Comparison of ENCODE assay signal across 20 cellular contexts in the genomic region with DNA sequence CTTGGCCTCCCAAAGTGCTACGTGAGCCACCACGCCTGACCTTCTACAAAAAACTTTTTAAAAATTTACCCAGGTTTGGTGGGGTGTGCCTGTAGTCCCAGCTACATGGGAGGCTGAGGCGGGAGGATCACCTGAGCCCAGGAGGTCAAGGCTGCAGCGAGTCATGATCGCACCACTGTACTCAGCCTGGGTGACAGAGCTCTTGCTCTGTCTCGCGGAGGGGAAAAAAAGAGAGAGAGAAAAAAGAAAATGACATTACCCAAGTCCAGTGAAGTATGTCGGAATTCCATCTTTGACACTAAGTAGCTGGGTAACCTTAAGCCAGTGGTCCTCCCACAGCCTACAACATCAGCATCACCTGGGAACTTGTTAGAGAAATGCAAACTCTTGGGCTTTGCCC. TPM values are rescaled to one million over a fixed set of nuclear protein-coding genes. Genes with fewer than 3 reads are reported as not detected.
DNase-seq lines count a peak whose midpoint lies in the region; ATAC-seq, FAIRE-seq and TF ChIP-seq lines count a peak whose summit lies in the region.
"Had no signal": no experiment of that assay in that cellular context is flagged by ENCODE, and none has a peak within 500 bp of the region (broad histone marks: within the 10 kb centered on the region; RNA-seq: fewer than 3 reads in every experiment).

No MANE protein-coding gene starts in this region.

- H3K4me1 ChIP-seq in HepG2 (ENCODE audit: insufficient read depth, low read length), result peaks cover 19% of the 10 kb centered on the region
- H3K4me1 ChIP-seq: A549, Caco-2 had no signal

- FAIRE-seq in HepG2 (lab: Jason Lieb, UNC), result no peak
- FAIRE-seq: A549, H1, HTR-8/SVneo had no signal

- peak overlapping the region; percentile 95 for H3K27ac Mint-ChIP-seq in T-helper 17 cell
- no peak overlapping the region for H3K27ac Mint-ChIP-seq in activated CD4-positive, alpha-beta T cell treated with anti-CD3 and anti-CD28 coated beads, Interleukin-2, amount 10 ng/mL, durations not matched to agents 24 days and 14 days
- H3K27ac Mint-ChIP-seq: H9 had no signal

- DNase-seq in Right ventricle myocardium superior (peak; percentile 6), Right ventricle myocardium inferior (ENCODE audit: missing footprints) (no peak), T-helper 17 cell (no peak), HepG2 (ENCODE audit: low spot score) (no peak), cerebellar nuclear complex (lab: John Stamatoyannopoulos, UW) (no peak), mesenteric fat pad (ENCODE audit: low spot score) (no peak)
- DNase-seq in activated CD8-positive, alpha-beta memory T cell treated with anti-CD3 and anti-CD28 coated beads, Interleukin-2, amount 50 U/mL, for 4 hours, result no peak
- DNase-seq in activated CD4-positive, alpha-beta T cell treated with anti-CD3 and anti-CD28 coated beads, Interleukin-2, amount 10 ng/mL, durations not matched to agents 24 days and 14 days, result no peak
- DNase-seq: AML-193, Caco-2, DMS153, DMS79, GF-D8, H9 had no signal

- no peak overlapping the region for H3K9ac ChIP-seq in HepG2 (ENCODE audit: insufficient read depth, low read depth, low read length)

- ATAC-seq in Right ventricle myocardium superior (ENCODE audit: poor library complexity), result no peak
- no peak for ATAC-seq in Right ventricle myocardium inferior
- no peak for ATAC-seq in T-helper 17 cell
- no peak for ATAC-seq in HepG2
- ATAC-seq: A549 had no signal

- TF ChIP-seq RAD21 in HepG2 (CRISPR knock-in tag; IDR thresholded peaks at IDR 0.05), result no peak

- in situ Hi-C loops in HepG2 (cut with HindIII; ENCODE audit: extremely low pct_ligation_motif_present, low pct_unique_long_range_greater_than_20kb), result loop anchor here (5.0 kb wide), 1 partner anchor 173 kb away; no protein-coding TSS in a partner anchor

- TF ChIP-seq CTCF in HepG2 (CRISPR knock-in tag; IDR thresholded peaks at IDR 0.05), result no peak

- WGBS in HepG2 (ENCODE audit: low lambda C conversion rate), result 96% methylated on average over 8 of the region's 8 CpGs

- H3K4me3 ChIP-seq in HepG2 (replicated peaks in 1 of 3; ENCODE audit: insufficient read depth in 1 of 3, low read depth in 2 of 3, low read length in 3 of 3), result no peak overlapping the region
- H3K4me3 ChIP-seq: A549 had no signal

- POLR2A ChIA-PET in HepG2 (lab: Yijun Ruan, JAX), result no interaction called here

- H3K9me3 Mint-ChIP-seq in activated CD4-positive, alpha-beta T cell treated with anti-CD3 and anti-CD28 coated beads, Interleukin-2, amount 10 ng/mL, durations not matched to agents 24 days and 14 days, result no peaks in the 10 kb centered on the region
- H3K9me3 Mint-ChIP-seq: H9, IgD-negative memory B cell had no signal

- no peaks in the 10 kb centered on the region for H3K9me3 ChIP-seq in T-helper 17 cell (ENCODE audit: control insufficient read depth, low read length, poor library complexity, severe bottlenecking)
- H3K9me3 ChIP-seq in HepG2 (ENCODE audit: low read length), result no peaks in the 10 kb centered on the region
- H3K9me3 ChIP-seq: A549, Caco-2 had no signal

- peaks cover 45 to 70% of the 10 kb centered on the region in 2 experiments for H3K36me3 ChIP-seq in HepG2 (replicated peaks in 1 of 2; ENCODE audit: control insufficient read depth in 1 of 2, insufficient read depth in 2 of 2, low read length in 2 of 2)

- no peak overlapping the region for H2AFZ ChIP-seq in HepG2 (ENCODE audit: low read length)

- no peaks in the 10 kb centered on the region for H3K79me2 ChIP-seq in HepG2 (ENCODE audit: insufficient read depth, low read length)

- no peak overlapping the region for H3K4me3 Mint-ChIP-seq in T-helper 17 cell
- no peak overlapping the region for H3K4me3 Mint-ChIP-seq in activated CD4-positive, alpha-beta T cell treated with anti-CD3 and anti-CD28 coated beads, Interleukin-2, amount 10 ng/mL, durations not matched to agents 24 days and 14 days
- H3K4me3 Mint-ChIP-seq: H9, IgD-negative memory B cell had no signal

- no peak for TF ChIP-seq POLR2A in HepG2 (IDR thresholded peaks at IDR 0.05; ENCODE audit: insufficient read depth in 1 of 2, low read depth in 2 of 2, low read length in 2 of 2)

- H3K4me2 ChIP-seq in HepG2 (ENCODE audit: low read depth, low read length), result no peak overlapping the region
- H3K4me2 ChIP-seq: A549 had no signal

- CTCF ChIA-PET in HepG2 (lab: Yijun Ruan, JAX; ENCODE audit: low intra/inter-chr PET ratio, low total read pairs), result interaction anchor here (1.6 kb wide), 1 partner anchor 229 kb away, joined by 21 read pairs; no protein-coding TSS in a partner anchor

- peaks cover 4% of the 10 kb centered on the region; the same call in 1 of the 2 replicates for H4K20me1 ChIP-seq in HepG2 (ENCODE audit: insufficient read depth, low read length)

- peaks cover 30% of the 10 kb centered on the region for H3K4me1 Mint-ChIP-seq in T-helper 17 cell
- peaks cover 21% of the 10 kb centered on the region for H3K4me1 Mint-ChIP-seq in activated CD4-positive, alpha-beta T cell treated with anti-CD3 and anti-CD28 coated beads, Interleukin-2, amount 10 ng/mL, durations not matched to agents 24 days and 14 days

- H3K27me3 Mint-ChIP-seq in T-helper 17 cell, result no peaks in the 10 kb centered on the region
- H3K27me3 Mint-ChIP-seq in activated CD4-positive, alpha-beta T cell treated with anti-CD3 and anti-CD28 coated beads, Interleukin-2, amount 10 ng/mL, durations not matched to agents 24 days and 14 days, result no peaks in the 10 kb centered on the region

- intact Hi-C loops in Right ventricle myocardium superior (cut with DNase I), result no loop called here
- intact Hi-C loops in Right ventricle myocardium inferior (cut with DNase I), result loop anchor here (5.0 kb wide), 1 partner anchor 168 kb away; no protein-coding TSS in a partner anchor
- intact Hi-C loops in HepG2 (cut with micrococcal nuclease; ENCODE audit: unreplicated experiment), result loop anchor here (5.0 kb wide), 1 partner anchor 168 kb away; no protein-coding TSS in a partner anchor
- intact Hi-C loops in activated CD4-positive, alpha-beta T cell treated with anti-CD3 and anti-CD28 coated beads, Interleukin-2, amount 10 ng/mL, durations not matched to agents 24 days and 14 days (cut with micrococcal nuclease), result loop anchor here (2.0 to 5.0 kb wide), 2 partner anchors 227 to 229 kb away; no protein-coding TSS in a partner anchor

- peaks cover 5% of the 10 kb centered on the region for H3K36me3 Mint-ChIP-seq in T-helper 17 cell (ENCODE audit: low read depth)
- H3K36me3 Mint-ChIP-seq in activated CD4-positive, alpha-beta T cell treated with anti-CD3 and anti-CD28 coated beads, Interleukin-2, amount 10 ng/mL, durations not matched to agents 24 days and 14 days (ENCODE audit: low read depth), result peaks cover 33% of the 10 kb centered on the region

- no peak overlapping the region for H3K27ac ChIP-seq in HepG2 (ENCODE audit: extremely low read length, insufficient read depth, low read length)
- H3K27ac ChIP-seq: 22Rv1, A549, C4-2B had no signal

- TF ChIP-seq EP300 in HepG2 (IDR thresholded peaks at IDR 0.05; ENCODE audit: low read depth in 2 of 2, low read length in 2 of 2), result no peak
- no peak for TF ChIP-seq EP300 in HepG2 (CRISPR knock-in tag; IDR thresholded peaks at IDR 0.05; ENCODE audit: borderline replicate concordance)

- no TSS peak for BruUV-seq in HepG2 (replicated peaks; lab: Mats Ljungman, UMichigan)

- no peaks in the 10 kb centered on the region for H3K27me3 ChIP-seq in HepG2 (ENCODE audit: control insufficient read depth in 1 of 2, insufficient read depth in 2 of 2, low read length in 2 of 2)

RNA-seq across cellular contexts. Expression of gene MAP1LC3A, which starts 18.8 kb away (rescaled TPM):
- total RNA-seq in Right ventricle myocardium superior, result 107 TPM
- 112 TPM for total RNA-seq in Right ventricle myocardium inferior
- total RNA-seq in T-helper 17 cell, result 10 to 100 TPM; 11.7 to 13.7 TPM
- not detected in 2 replicates for total RNA-seq in HepG2 (2016; rRNA removed; fragmentation: Illumina TruSeq; extraction: Trizol)
- total RNA-seq in HepG2 (2016; cell fraction: cytosol; rRNA removed; fragmentation: Illumina TruSeq; extraction: Trizol; ENCODE audit: low read depth), result not detected in 2 replicates
- not detected in 2 replicates for total RNA-seq in HepG2 (2016; cell fraction: insoluble cytoplasmic fraction; rRNA removed; fragmentation: Illumina TruSeq; extraction: Trizol)
- not detected in 2 replicates for total RNA-seq in HepG2 (2016; cell fraction: membrane; rRNA removed; fragmentation: Illumina TruSeq; extraction: Trizol)
- total RNA-seq in HepG2 (2016; cell fraction: nucleus; rRNA removed; fragmentation: Illumina TruSeq; extraction: Trizol), result not detected in 2 replicates
- polyA plus RNA-seq in HepG2 (2011; rRNA removed), result not detected in 2 replicates
- not detected in 2 replicates for polyA plus RNA-seq in HepG2 (2011; cell fraction: cytosol; rRNA removed)
- 0.17 TPM in 1 of 2 replicates, not detected in the other for polyA plus RNA-seq in HepG2 (2011; cell fraction: nucleus; rRNA removed)
- polyA plus RNA-seq in HepG2 (2012), result not detected in 2 replicates
- not detected in 2 replicates for polyA plus RNA-seq in HepG2 (2016; cell fraction: cytosol; fragmentation: Illumina TruSeq; extraction: Trizol; ENCODE audit: low read depth)
- polyA plus RNA-seq in HepG2 (2016; cell fraction: insoluble cytoplasmic fraction; fragmentation: Illumina TruSeq; extraction: Trizol; ENCODE audit: low read depth), result not detected in 2 replicates
- not detected in 2 replicates for polyA plus RNA-seq in HepG2 (2016; cell fraction: membrane; fragmentation: Illumina TruSeq; extraction: Trizol; ENCODE audit: low read depth)
- not detected in 2 replicates for polyA plus RNA-seq in HepG2 (2016; cell fraction: nucleus; fragmentation: Illumina TruSeq; extraction: Trizol; ENCODE audit: insufficient read depth, low read depth)
- not detected in 2 replicates for polyA minus RNA-seq in HepG2 (2011; rRNA and poly(A)+ RNA removed; ENCODE audit: low replicate concordance)
- not detected in 2 replicates for polyA minus RNA-seq in HepG2 (2011; cell fraction: cytosol; rRNA and poly(A)+ RNA removed)
- polyA minus RNA-seq in HepG2 (2011; cell fraction: nucleus; rRNA and poly(A)+ RNA removed), result not detected in 2 replicates
- 48.1 TPM for total RNA-seq in mesenteric fat pad
- 3.1 and 3.6 TPM in 2 replicates for total RNA-seq in activated CD4-positive, alpha-beta T cell treated with anti-CD3 and anti-CD28 coated beads, Interleukin-2, amount 10 ng/mL, durations not matched to agents 24 days and 14 days

RNA-seq across cellular contexts. Expression of gene DYNLRB1, which starts 23.5 kb away (rescaled TPM):
- total RNA-seq in Right ventricle myocardium superior (148 TPM), Right ventricle myocardium inferior (172 TPM), T-helper 17 cell (10 to 100 TPM; 52.8 to 62.0 TPM), HepG2 (2016; rRNA removed; fragmentation: Illumina TruSeq; extraction: Trizol) (140 and 151 TPM in 2 replicates), mesenteric fat pad (131 TPM)
- 70.8 and 95.6 TPM in 2 replicates for total RNA-seq in HepG2 (2016; cell fraction: cytosol; rRNA removed; fragmentation: Illumina TruSeq; extraction: Trizol; ENCODE audit: low read depth)
- 132 and 137 TPM in 2 replicates for total RNA-seq in HepG2 (2016; cell fraction: insoluble cytoplasmic fraction; rRNA removed; fragmentation: Illumina TruSeq; extraction: Trizol)
- 86.4 and 104 TPM in 2 replicates for total RNA-seq in HepG2 (2016; cell fraction: membrane; rRNA removed; fragmentation: Illumina TruSeq; extraction: Trizol)
- 52.8 and 64.0 TPM in 2 replicates for total RNA-seq in HepG2 (2016; cell fraction: nucleus; rRNA removed; fragmentation: Illumina TruSeq; extraction: Trizol)
- polyA plus RNA-seq in HepG2 (2011; rRNA removed), result 244 and 285 TPM in 2 replicates
- 208 and 234 TPM in 2 replicates for polyA plus RNA-seq in HepG2 (2011; cell fraction: cytosol; rRNA removed)
- polyA plus RNA-seq in HepG2 (2011; cell fraction: nucleus; rRNA removed), result 71.4 and 86.5 TPM in 2 replicates
- 331 and 366 TPM in 2 replicates for polyA plus RNA-seq in HepG2 (2012)
- polyA plus RNA-seq in HepG2 (2016; cell fraction: cytosol; fragmentation: Illumina TruSeq; extraction: Trizol; ENCODE audit: low read depth), result 170 and 195 TPM in 2 replicates
- 370 and 446 TPM in 2 replicates for polyA plus RNA-seq in HepG2 (2016; cell fraction: insoluble cytoplasmic fraction; fragmentation: Illumina TruSeq; extraction: Trizol; ENCODE audit: low read depth)
- 217 and 229 TPM in 2 replicates for polyA plus RNA-seq in HepG2 (2016; cell fraction: membrane; fragmentation: Illumina TruSeq; extraction: Trizol; ENCODE audit: low read depth)
- 196 and 204 TPM in 2 replicates for polyA plus RNA-seq in HepG2 (2016; cell fraction: nucleus; fragmentation: Illumina TruSeq; extraction: Trizol; ENCODE audit: insufficient read depth, low read depth)
- polyA minus RNA-seq in HepG2 (2011; rRNA and poly(A)+ RNA removed; ENCODE audit: low replicate concordance), result 201 and 224 TPM in 2 replicates
- 65.3 and 87.8 TPM in 2 replicates for polyA minus RNA-seq in HepG2 (2011; cell fraction: cytosol; rRNA and poly(A)+ RNA removed)
- 48.7 and 54.5 TPM in 2 replicates for polyA minus RNA-seq in HepG2 (2011; cell fraction: nucleus; rRNA and poly(A)+ RNA removed)
- total RNA-seq in activated CD4-positive, alpha-beta T cell treated with anti-CD3 and anti-CD28 coated beads, Interleukin-2, amount 10 ng/mL, durations not matched to agents 24 days and 14 days, result 96.5 and 98.9 TPM in 2 replicates
